ENCODE assay signal across 19 cellular contexts in the genomic region with DNA sequence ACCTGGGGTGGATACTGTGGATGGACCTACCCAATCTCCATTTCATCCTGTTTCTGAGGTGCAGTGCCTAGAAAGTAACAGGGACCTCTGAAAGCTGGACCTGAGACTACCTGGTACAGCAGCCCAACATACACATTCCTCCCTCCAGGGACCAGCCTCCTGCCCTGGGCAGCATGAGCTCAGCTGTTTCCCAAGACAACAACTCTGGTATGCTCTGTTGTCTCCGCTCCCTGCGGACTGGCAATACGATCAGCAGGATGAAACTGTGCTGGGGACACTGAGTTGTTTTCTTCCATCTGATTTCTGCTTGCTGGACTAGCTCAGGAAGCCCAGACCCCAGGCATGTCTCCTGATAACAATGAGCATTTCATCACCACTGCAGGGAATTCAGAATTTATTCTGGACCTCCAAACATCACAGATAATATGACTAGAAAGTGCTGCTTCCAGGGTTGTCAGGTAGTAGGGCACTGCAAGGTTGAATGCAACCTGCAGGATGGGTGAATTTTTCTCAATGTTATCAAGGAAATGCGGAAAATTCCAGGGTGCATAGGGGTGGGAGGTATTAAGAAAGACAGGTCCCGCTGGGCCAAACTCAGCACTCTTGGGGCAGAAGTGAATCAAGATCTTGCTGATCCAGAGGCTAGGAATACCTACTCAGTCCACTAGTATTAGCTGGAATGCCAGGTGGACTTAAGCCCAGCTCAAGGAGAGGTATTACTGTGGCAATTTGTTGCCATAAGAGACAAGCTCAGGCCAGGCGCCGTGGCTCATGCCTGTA.
"Had no signal": no experiment of that assay in that cellular context is flagged by ENCODE, and none has a peak within 500 bp of the region (broad histone marks: within the 10 kb centered on the region; RNA-seq: fewer than 3 reads in every experiment).

No MANE protein-coding gene starts in this region.

- H3K9me3 Mint-ChIP-seq: immature natural killer cell, memory B cell, naive B cell, nephron had no signal

- H3K27ac ChIP-seq: coronary artery, left ventricle myocardium inferior, lower lobe of right lung, parathyroid adenoma, stomach, upper lobe of left lung, uterus had no signal

- H3K27ac Mint-ChIP-seq: memory B cell, nephron had no signal

- ATAC-seq: esophagus mucosa, left cardiac atrium, lower lobe of right lung had no signal

- H3K27me3 Mint-ChIP-seq: memory B cell, naive B cell had no signal

- H3K4me1 Mint-ChIP-seq: immature natural killer cell, memory B cell, naive B cell, nephron had no signal

- DNase-seq: cerebellar nuclear complex; effector CD4-positive, alpha-beta T cell; immature natural killer cell; kidney; left cardiac atrium; left ventricle myocardium inferior; lower lobe of right lung; naive B cell; small intestine; stimulated activated CD4-positive, alpha-beta T cell treated with anti-CD3 and anti-CD28 coated beads, Interleukin-12 subunit alpha, Interleukin-12 subunit beta, amount 100 ng/mL, for 4 hours; stimulated activated naive CD4-positive, alpha-beta T cell; stomach; upper lobe of left lung; uterus had no signal

- H3K4me3 Mint-ChIP-seq: immature natural killer cell, memory B cell, nephron had no signal
